ENCODE assay signal across 8 cellular contexts in the genomic region with DNA sequence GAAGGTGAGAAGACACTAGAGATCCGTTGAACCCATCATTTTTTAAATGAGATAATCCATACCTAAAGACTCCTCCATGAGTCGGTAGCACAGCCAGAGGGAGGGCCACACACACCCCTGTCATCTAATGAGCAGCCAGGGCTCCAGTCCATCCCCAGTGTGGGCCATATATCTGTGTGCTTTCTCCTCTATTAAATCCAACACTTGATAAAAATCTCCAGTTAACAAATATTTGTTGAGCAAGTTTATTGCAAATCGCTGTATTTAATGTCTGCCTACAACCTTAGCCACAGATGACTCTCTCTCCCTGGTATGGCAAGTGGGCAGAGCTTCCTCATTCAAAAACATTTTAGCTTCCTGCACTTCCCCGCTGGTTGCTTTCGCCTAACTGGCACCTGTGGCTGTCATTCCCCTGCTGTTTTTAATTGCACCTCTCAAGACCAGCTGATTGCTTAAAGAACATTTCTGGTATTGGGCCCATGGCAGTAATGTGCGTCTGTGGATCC.
DNase-seq lines count a peak whose midpoint lies in the region; ATAC-seq, FAIRE-seq and TF ChIP-seq lines count a peak whose summit lies in the region.

No MANE protein-coding gene starts in this region.

- H3K36me3 ChIP-seq in breast epithelium = no peaks in the 10 kb centered on the region
- no peaks in the 10 kb centered on the region for H3K36me3 ChIP-seq in pancreas

- WGBS in pancreas, 2 donors = 44 to 55% methylated on average over 6 of the region's 6 CpGs

- DNase-seq in ELR (ENCODE audit: low read depth) (peak; percentile 83), NCI-H2107 (lab: John Stamatoyannopoulos, UW) (peak; percentile 36), breast epithelium (ENCODE audit: low spot score in 2 of 2) (no peak), pancreas (no peak), DMS79 (lab: John Stamatoyannopoulos, UW) (no peak)

- intact Hi-C loops in breast epithelium (cut with DNase I; ENCODE audit: low total_unique reads) = no loop called here
- intact Hi-C loops in pancreas (cut with DNase I) = no loop called here

- TF ChIP-seq CTCF in breast epithelium (IDR thresholded peaks at IDR 0.05) = no peak
- no peak for TF ChIP-seq CTCF in pancreas (IDR thresholded peaks at IDR 0.05)

- H3K27ac ChIP-seq in breast epithelium (peak overlapping the region; percentile 86 to 92), pancreas (peak overlapping the region; percentile 10 to 80 (median 47))

- FAIRE-seq in pancreas (lab: Jason Lieb, UNC) = no peak

- TF ChIP-seq POLR2A in breast epithelium (IDR thresholded peaks at IDR 0.05) = no peak

- H3K27me3 ChIP-seq in breast epithelium (no peaks in the 10 kb centered on the region), pancreas (no peaks in the 10 kb centered on the region)

- H3K4me3 ChIP-seq in breast epithelium (no peak overlapping the region), pancreas (no peak overlapping the region)

- H3K9me3 ChIP-seq in breast epithelium (no peaks in the 10 kb centered on the region), pancreas (no peaks in the 10 kb centered on the region)

- H3K4me1 ChIP-seq in breast epithelium (peaks cover 25 to 31% of the 10 kb centered on the region in 2 donors), pancreas (peaks cover 27 to 68% (median 44%) of the 10 kb centered on the region in 3 donors)

- ATAC-seq in pancreas (peak in 3 of 4 donors; percentile 20 to 57 (median 34)), GM18517 (IDR thresholded peaks at IDR 0.05; ENCODE audit: unreplicated experiment) (no peak), GM19023 (IDR thresholded peaks at IDR 0.05; ENCODE audit: unreplicated experiment) (no peak), HG02938 (IDR thresholded peaks at IDR 0.05; ENCODE audit: unreplicated experiment) (no peak)

Comparison
In these comparisons a context has a peak if more than half of its experiments do, and no peak if none do; other contexts are left out.
1. DNase-seq: peak in ELR (single experiment) and NCI-H2107 (single experiment); none in breast epithelium (0 of 2), pancreas (0 of 6) and DMS79 (single experiment).
2. ATAC-seq: peak in pancreas (3 of 4); none in GM18517 (single experiment), GM19023 (single experiment) and HG02938 (single experiment).